In genomic region chr1:234683856-234684632, GRCh38 we compare ENCODE assay signal across 8 cellular contexts.
DNase-seq lines count a peak whose midpoint lies in the region; ATAC-seq and TF ChIP-seq lines count a peak whose summit lies in the region.

No MANE protein-coding gene starts in this region.

- H3K9ac ChIP-seq in muscle layer of colon (ENCODE audit: low read length) = no peak overlapping the region

- DNase-seq in Ammon's horn (ENCODE audit: low spot score) (peak; percentile 39), NCI-H460 (ENCODE audit: extremely low read depth, low read depth) (peak; percentile 86), epithelial cell of prostate (ENCODE audit: low read depth, low spot score) (no peak), putamen (ENCODE audit: low spot score) (no peak), GM20000 (ENCODE audit: low spot score) (no peak)

- H3K36me3 ChIP-seq in muscle layer of colon (ENCODE audit: insufficient read depth, low read length) = no peaks in the 10 kb centered on the region

- H3K9me3 Mint-ChIP-seq in activated T-helper 17 cell treated with anti-CD3 and anti-CD28 coated beads, Interleukin-2, amount 50 U/mL, for 72 hours = no peaks in the 10 kb centered on the region

- H3K4me3 ChIP-seq in muscle layer of colon (ENCODE audit: low read depth in 1 of 2, low read length in 2 of 2) = no peak overlapping the region

- H3K27ac ChIP-seq in epithelial cell of prostate = peak overlapping the region; percentile 16
- peak overlapping the region; percentile 27 for H3K27ac ChIP-seq in muscle layer of colon (ENCODE audit: low read depth, low read length)

- no peak overlapping the region for H3K27ac Mint-ChIP-seq in activated T-helper 17 cell treated with anti-CD3 and anti-CD28 coated beads, Interleukin-2, amount 50 U/mL, for 72 hours

- H3K4me1 ChIP-seq in muscle layer of colon (ENCODE audit: insufficient read depth, low read length) = peaks cover 13% of the 10 kb centered on the region

- no peaks in the 10 kb centered on the region for H3K27me3 ChIP-seq in muscle layer of colon (ENCODE audit: control insufficient read depth in 1 of 2, insufficient read depth in 2 of 2, low read length in 2 of 2)

- no peaks in the 10 kb centered on the region for H3K9me3 ChIP-seq in muscle layer of colon (ENCODE audit: low read length)

- no peaks in the 10 kb centered on the region for H3K27me3 Mint-ChIP-seq in activated T-helper 17 cell treated with anti-CD3 and anti-CD28 coated beads, Interleukin-2, amount 50 U/mL, for 72 hours

- no peaks in the 10 kb centered on the region for H3K36me3 Mint-ChIP-seq in activated T-helper 17 cell treated with anti-CD3 and anti-CD28 coated beads, Interleukin-2, amount 50 U/mL, for 72 hours (ENCODE audit: low read depth)

- ATAC-seq in activated T-helper 17 cell treated with anti-CD3 and anti-CD28 coated beads, Interleukin-2, amount 50 U/mL, for 72 hours (replicated peaks) = no peak
- ATAC-seq in HG03139 (IDR thresholded peaks at IDR 0.05; ENCODE audit: unreplicated experiment) = no peak

- H3K4me3 Mint-ChIP-seq in activated T-helper 17 cell treated with anti-CD3 and anti-CD28 coated beads, Interleukin-2, amount 50 U/mL, for 72 hours = no peak overlapping the region

- TF ChIP-seq CTCF in GM20000 (IDR thresholded peaks at IDR 0.05; ENCODE audit: extremely low read depth, missing control alignments) = no peak

- no peaks in the 10 kb centered on the region for H3K4me1 Mint-ChIP-seq in activated T-helper 17 cell treated with anti-CD3 and anti-CD28 coated beads, Interleukin-2, amount 50 U/mL, for 72 hours

Comparison
In these comparisons a context has a peak if more than half of its experiments do, and no peak if none do; other contexts are left out.
1. DNase-seq: peak in Ammon's horn (single experiment) and NCI-H460 (single experiment); none in epithelial cell of prostate (single experiment), putamen (single experiment) and GM20000 (single experiment).